ENCODE assay signal across 8 cellular contexts in the genomic region with DNA sequence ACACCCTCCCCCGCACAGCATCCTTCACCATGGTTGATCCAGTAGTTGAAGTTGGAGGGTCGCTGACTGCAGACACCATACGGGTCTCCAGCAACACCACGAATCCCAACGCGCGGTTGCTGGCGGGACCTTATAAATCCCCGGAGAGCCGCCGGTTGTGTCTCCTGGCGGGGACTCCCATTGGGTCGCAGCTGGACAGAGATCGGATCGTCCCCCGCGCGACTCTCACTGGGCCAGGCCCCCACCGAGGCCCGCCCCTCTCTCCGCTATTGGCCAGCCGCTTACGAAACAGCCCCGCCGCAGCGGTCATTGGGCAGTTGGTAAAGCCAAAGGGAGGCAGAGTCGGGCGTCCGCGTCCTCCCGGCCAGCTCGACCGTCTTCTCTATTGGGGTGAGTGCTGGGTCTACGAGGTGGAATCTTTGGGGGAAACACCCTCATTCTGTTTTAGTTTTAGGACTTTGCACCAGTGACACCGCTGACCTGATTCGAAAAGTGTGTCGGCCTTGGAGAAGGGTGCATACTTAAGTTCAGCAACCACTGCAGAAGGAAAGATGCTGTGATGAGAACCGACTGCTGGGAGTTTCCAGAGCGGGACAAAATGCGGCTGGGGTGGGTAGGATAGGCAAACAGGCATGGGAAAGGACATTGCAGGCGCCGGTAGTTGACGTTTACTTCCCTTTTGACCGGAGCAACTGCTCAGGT.
DNase-seq lines count a peak whose midpoint lies in the region; ATAC-seq lines count a peak whose summit lies in the region.

No MANE protein-coding gene starts in this region.

- H3K4me3 Mint-ChIP-seq in stimulated activated naive CD8-positive, alpha-beta T cell treated with anti-CD3 and anti-CD28 coated beads, Interleukin-15, Interleukin-2, amounts not matched to agents 100 ng/mL and 50 ng/mL, for 24 hours: peak overlapping the region; percentile 69

- H3K36me3 ChIP-seq in BLaER1 (no peaks in the 10 kb centered on the region), mucosa of rectum (ENCODE audit: control insufficient read depth in 2 of 2, insufficient read depth in 2 of 2, low read length in 2 of 2) (no peaks in the 10 kb centered on the region)

- no peaks in the 10 kb centered on the region for H3K9me3 Mint-ChIP-seq in stimulated activated naive CD8-positive, alpha-beta T cell treated with anti-CD3 and anti-CD28 coated beads, Interleukin-15, Interleukin-2, amounts not matched to agents 100 ng/mL and 50 ng/mL, for 24 hours

- H3K9me3 ChIP-seq in BLaER1 (peaks cover 27% of the 10 kb centered on the region), mucosa of rectum (ENCODE audit: control insufficient read depth in 2 of 2, low read length in 2 of 2) (no peaks in the 10 kb centered on the region)

- no peak overlapping the region for H3K27ac ChIP-seq in BLaER1
- H3K27ac ChIP-seq in mucosa of rectum (ENCODE audit: low read depth in 2 of 2, low read length in 2 of 2): peak overlapping the region; percentile 76 to 87

- H3K4me1 Mint-ChIP-seq in stimulated activated naive CD8-positive, alpha-beta T cell treated with anti-CD3 and anti-CD28 coated beads, Interleukin-15, Interleukin-2, amounts not matched to agents 100 ng/mL and 50 ng/mL, for 24 hours (ENCODE audit: low read depth): peaks cover 9% of the 10 kb centered on the region

- 0 out of 2 replicates have a peak, but pooled peaks cover 15% of the 10 kb centered on the region for H4K20me1 ChIP-seq in BLaER1

- H3K4me2 ChIP-seq in BLaER1: peak overlapping the region; percentile 75

- H3K4me3 ChIP-seq in BLaER1: peak overlapping the region; percentile 64
- peak overlapping the region; percentile 67 to 86 for H3K4me3 ChIP-seq in mucosa of rectum (ENCODE audit: low read length in 2 of 2)

- H3K27me3 ChIP-seq in BLaER1: peaks cover 67% of the 10 kb centered on the region
- no peaks in the 10 kb centered on the region for H3K27me3 ChIP-seq in mucosa of rectum (ENCODE audit: control insufficient read depth in 2 of 2, insufficient read depth in 2 of 2, low read length in 2 of 2)

- DNase-seq in NCI-H774 (lab: John Stamatoyannopoulos, UW) (peak; percentile 93), fibroblast of gingiva (ENCODE audit: low read depth) (peak; percentile 78)
- peak; percentile 31 for DNase-seq in activated T-cell treated with anti-CD3 and anti-CD28 coated beads, Interleukin-2, amount 50 U/mL, for 1 hour

- H3K27ac Mint-ChIP-seq in stimulated activated naive CD8-positive, alpha-beta T cell treated with anti-CD3 and anti-CD28 coated beads, Interleukin-15, Interleukin-2, amounts not matched to agents 100 ng/mL and 50 ng/mL, for 24 hours: no peak overlapping the region

- H3K4me1 ChIP-seq in BLaER1: peaks cover 41% of the 10 kb centered on the region
- H3K4me1 ChIP-seq in mucosa of rectum (ENCODE audit: control insufficient read depth in 2 of 2, insufficient read depth in 2 of 2, low read length in 2 of 2): peaks cover 22 to 32% of the 10 kb centered on the region in 2 donors

- peaks cover 46% of the 10 kb centered on the region for H3K27me3 Mint-ChIP-seq in stimulated activated naive CD8-positive, alpha-beta T cell treated with anti-CD3 and anti-CD28 coated beads, Interleukin-15, Interleukin-2, amounts not matched to agents 100 ng/mL and 50 ng/mL, for 24 hours

- no peaks in the 10 kb centered on the region for H3K36me3 Mint-ChIP-seq in stimulated activated naive CD8-positive, alpha-beta T cell treated with anti-CD3 and anti-CD28 coated beads, Interleukin-15, Interleukin-2, amounts not matched to agents 100 ng/mL and 50 ng/mL, for 24 hours (ENCODE audit: low read depth)

- H3K9ac ChIP-seq in BLaER1 (no peak overlapping the region), mucosa of rectum (ENCODE audit: low read depth in 1 of 2, low read length in 2 of 2) (peak overlapping the region; percentile 54 to 79)

- ATAC-seq in GM19324 (IDR thresholded peaks at IDR 0.05; ENCODE audit: low FRiP score, unreplicated experiment) (peak; percentile 55), HG03571 (IDR thresholded peaks at IDR 0.05; ENCODE audit: unreplicated experiment) (peak; percentile 73)

Comparison
In these comparisons a context has a peak if more than half of its experiments do, and no peak if none do; other contexts are left out.
1. DNase-seq: peak in every context shown above with its lines; median percentile 93 in NCI-H774; 78 in fibroblast of gingiva; 31 in activated T-cell treated with anti-CD3 and anti-CD28 coated beads, Interleukin-2, amount 50 U/mL, for 1 hour.